ENCODE assay signal across 14 cellular contexts in genomic region chr6:33557376-33557775, GRCh38. TPM values are rescaled to one million over a fixed set of nuclear protein-coding genes. Genes with fewer than 3 reads are reported as not detected.
DNase-seq lines count a peak whose midpoint lies in the region; ATAC-seq and TF ChIP-seq lines count a peak whose summit lies in the region.
"Had no signal": no experiment of that assay in that cellular context is flagged by ENCODE, and none has a peak within 500 bp of the region (broad histone marks: within the 10 kb centered on the region; RNA-seq: fewer than 3 reads in every experiment).

No MANE protein-coding gene starts in this region.

- H3K4me3 ChIP-seq in PC-3 (ENCODE audit: low read length) = no peak overlapping the region
- H3K4me3 ChIP-seq in RWPE2 (ENCODE audit: severe bottlenecking) = no peak overlapping the region
- no peak overlapping the region for H3K4me3 ChIP-seq in smooth muscle cell
- H3K4me3 ChIP-seq in OCI-LY7 (ENCODE audit: low read depth, low read length, poor library complexity, severe bottlenecking) = no peak overlapping the region
- H3K4me3 ChIP-seq: A549, GM23248 had no signal

- H3K4me1 ChIP-seq in PC-3 (ENCODE audit: insufficient read depth, low read length) (peaks cover 18% of the 10 kb centered on the region), RWPE2 (ENCODE audit: insufficient read depth, poor library complexity, severe bottlenecking) (peaks cover 28% of the 10 kb centered on the region), smooth muscle cell (ENCODE audit: low read depth) (no peaks in the 10 kb centered on the region), OCI-LY7 (ENCODE audit: insufficient read depth, low read length, poor library complexity, severe bottlenecking) (no peaks in the 10 kb centered on the region)
- H3K4me1 ChIP-seq: BE2C had no signal

- DNase-seq in PC-3 (no peak), RWPE2 (ENCODE audit: low spot score) (no peak), epithelial cell of prostate (ENCODE audit: low read depth, low spot score) (no peak), smooth muscle cell (lab: John Stamatoyannopoulos, UW; ENCODE audit: unreplicated experiment) (no peak), NCI-H2196 treated with DMSO at 0.1 percent for 48 hours (lab: John Stamatoyannopoulos, UW; ENCODE audit: unreplicated experiment) (no peak), OCI-M2 (lab: John Stamatoyannopoulos, UW; ENCODE audit: unreplicated experiment) (no peak), sciatic nerve (ENCODE audit: low spot score) (no peak), OCI-LY7 (ENCODE audit: low spot score) (no peak)
- DNase-seq: BE2C; CD8-positive, alpha-beta T cell; GF-D8 had no signal

- intact Hi-C loops in PC-3 (cut with micrococcal nuclease) (loop anchor here (10.0 kb wide), 1 partner anchor 103 kb away; the partner anchor contains the start of gene ZBTB9), sciatic nerve (cut with DNase I) (no loop called here), OCI-LY7 (cut with micrococcal nuclease; ENCODE audit: unreplicated experiment) (no loop called here)

- BruUV-seq in PC-3 (replicated peaks; lab: Mats Ljungman, UMichigan) (no TSS peak), OCI-LY7 (replicated peaks; lab: Mats Ljungman, UMichigan) (no TSS peak)

- peak overlapping the region; percentile 94 for H3K27ac ChIP-seq in PC-3 (ENCODE audit: low read length)
- peak overlapping the region; percentile 81 for H3K27ac ChIP-seq in RWPE2 (ENCODE audit: poor library complexity, severe bottlenecking)
- H3K27ac ChIP-seq in epithelial cell of prostate = peak overlapping the region; percentile 73
- H3K27ac ChIP-seq in smooth muscle cell (ENCODE audit: low read depth) = peak overlapping the region; percentile 28
- no peak overlapping the region for H3K27ac ChIP-seq in OCI-LY7 (ENCODE audit: low read depth, low read length, poor library complexity, severe bottlenecking)
- H3K27ac ChIP-seq: A549, GM23248 had no signal

- H3K9ac ChIP-seq in PC-3 (ENCODE audit: low read length) (peak overlapping the region; percentile 76), smooth muscle cell (ENCODE audit: low read depth) (no peak overlapping the region)
- H3K9ac ChIP-seq: GM23248 had no signal

- H3F3A ChIP-seq in PC-3 (ENCODE audit: low read length, unreplicated experiment) = no peaks in the 10 kb centered on the region
- H3F3A ChIP-seq in smooth muscle cell (ENCODE audit: low read depth) = no peaks in the 10 kb centered on the region

- no peak overlapping the region for H2AFZ ChIP-seq in PC-3 (ENCODE audit: low read length)
- no peak overlapping the region for H2AFZ ChIP-seq in smooth muscle cell (ENCODE audit: low read depth)
- H2AFZ ChIP-seq in OCI-LY7 (ENCODE audit: low read length) = no peak overlapping the region
- H2AFZ ChIP-seq: GM23248 had no signal

- ATAC-seq in PC-3 (peak; percentile 24), RWPE2 (ENCODE audit: low read depth) (no peak), sciatic nerve (no peak)
- ATAC-seq: CD8-positive, alpha-beta T cell; HCT116 had no signal

- CTCF ChIA-PET in PC-3 (lab: Charles Lee) (no interaction called here), OCI-LY7 (lab: Charles Lee; ENCODE audit: unreplicated experiment) (no interaction called here)

- H4K20me1 ChIP-seq in PC-3 (ENCODE audit: low read length) (no peaks in the 10 kb centered on the region), smooth muscle cell (ENCODE audit: low read depth) (no peaks in the 10 kb centered on the region), OCI-LY7 (ENCODE audit: insufficient read depth, low read length) (no peaks in the 10 kb centered on the region)

- no peaks in the 10 kb centered on the region for H3K9me3 ChIP-seq in PC-3 (ENCODE audit: low read length)
- H3K9me3 ChIP-seq in RWPE2 (ENCODE audit: severe bottlenecking) = no peaks in the 10 kb centered on the region
- H3K9me3 ChIP-seq in smooth muscle cell (replicated peaks; ENCODE audit: low read depth) = no peaks in the 10 kb centered on the region
- 0 out of 2 replicates have a peak, but pooled peaks cover 6% of the 10 kb centered on the region for H3K9me3 ChIP-seq in OCI-LY7 (ENCODE audit: low read length)
- H3K9me3 ChIP-seq: BE2C had no signal

- no peak for TF ChIP-seq CTCF in PC-3 (conservative IDR thresholded peaks at IDR 0.05; ENCODE audit: low read depth, low read length)
- no peak for TF ChIP-seq CTCF in RWPE2 (IDR thresholded peaks at IDR 0.05; ENCODE audit: poor library complexity, severe bottlenecking)
- TF ChIP-seq CTCF in smooth muscle cell (IDR thresholded peaks at IDR 0.05; ENCODE audit: borderline replicate concordance, insufficient read depth, poor library complexity, severe bottlenecking) = no peak
- no peak for TF ChIP-seq CTCF in OCI-LY7 (conservative IDR thresholded peaks at IDR 0.05; ENCODE audit: low read length)

- 91% methylated on average over 4 of the region's 4 CpGs for WGBS in smooth muscle cell (ENCODE audit: low lambda C conversion rate)

- H3K79me2 ChIP-seq in PC-3 (ENCODE audit: low read length) (no peaks in the 10 kb centered on the region), smooth muscle cell (ENCODE audit: low read depth) (no peaks in the 10 kb centered on the region), OCI-LY7 (ENCODE audit: insufficient read depth, low read depth, low read length) (no peaks in the 10 kb centered on the region)

- H3K9me2 ChIP-seq in PC-3 (replicated peaks; ENCODE audit: low read length) (no peaks in the 10 kb centered on the region), OCI-LY7 (ENCODE audit: insufficient read depth, low read length) (no peaks in the 10 kb centered on the region)

- POLR2A ChIA-PET in PC-3 (lab: Charles Lee; ENCODE audit: unreplicated experiment) = no interaction called here
- POLR2A ChIA-PET in OCI-LY7 (lab: Charles Lee) = no interaction called here

- H3K27me3 ChIP-seq in PC-3 (ENCODE audit: low read length) = no peaks in the 10 kb centered on the region
- no peaks in the 10 kb centered on the region for H3K27me3 ChIP-seq in RWPE2 (ENCODE audit: insufficient read depth, poor library complexity, severe bottlenecking)
- no peaks in the 10 kb centered on the region for H3K27me3 ChIP-seq in smooth muscle cell (ENCODE audit: low read depth)
- H3K27me3 ChIP-seq: BE2C had no signal

- H3K36me3 ChIP-seq in PC-3 (ENCODE audit: low read depth, low read length) (no peaks in the 10 kb centered on the region; the same call in 1 of the 2 replicates), RWPE2 (ENCODE audit: low read depth) (no peaks in the 10 kb centered on the region), smooth muscle cell (ENCODE audit: low read depth) (no peaks in the 10 kb centered on the region), OCI-LY7 (ENCODE audit: insufficient read depth, low read length) (no peaks in the 10 kb centered on the region)
- H3K36me3 ChIP-seq: BE2C had no signal

- peak overlapping the region; percentile 46; the same call in 1 of the 2 replicates for H3K4me2 ChIP-seq in PC-3 (ENCODE audit: low read length)
- no peak overlapping the region for H3K4me2 ChIP-seq in smooth muscle cell
- no peak overlapping the region for H3K4me2 ChIP-seq in OCI-LY7 (ENCODE audit: low read length)
- H3K4me2 ChIP-seq: A549 had no signal

RNA-seq across cellular contexts. Expression of gene BAK1, which starts 22.7 kb away (rescaled TPM):
- 15.1 and 23.7 TPM in 2 replicates for total RNA-seq in PC-3 (2014; rRNA removed)
- total RNA-seq in smooth muscle cell = 23.6 and 23.8 TPM in 2 replicates
- polyA plus RNA-seq in smooth muscle cell = 43.7 and 50.4 TPM in 2 replicates
- total RNA-seq in sciatic nerve = 10.7 TPM
- 10.6 and 13.9 TPM in 2 replicates for total RNA-seq in OCI-LY7 (2014; rRNA removed; shearing (Covaris generic))
- 29.9 and 33.8 TPM in 2 replicates for total RNA-seq in OCI-LY7 (2022)
